Comparison of ENCODE assay signal across 25 cellular contexts in genomic region chr9:82546131-82546530, GRCh38.
A peak's percentile ranks its signal among the peaks of the same experiment; 100 is the strongest.
DNase-seq lines count a peak whose midpoint lies in the region; ATAC-seq and TF ChIP-seq lines count a peak whose summit lies in the region.
"Had no signal": no experiment of that assay in that cellular context is flagged by ENCODE, and none has a peak within 500 bp of the region (broad histone marks: within the 10 kb centered on the region; RNA-seq: fewer than 3 reads in every experiment).

No MANE protein-coding gene starts in this region.

- intact Hi-C loops in left colon (cut with DNase I, micrococcal nuclease): no loop called here

- POLR2A ChIA-PET in WTC11 (lab: Charles Lee): interaction anchor here (0.7 kb wide), 1 partner anchor 1527 kb away, joined by 3 read pairs; no protein-coding TSS in a partner anchor

- H3K27ac ChIP-seq in iPS DF 6.9 (ENCODE audit: low read length): no peak overlapping the region
- H3K27ac ChIP-seq: 22Rv1; BLaER1 treated with 17β-estradiol and CSF1 and Interleukin-3, amounts not matched to agents 10 nM and 100 nM; GM23248; KMS-11; SJSA1 had no signal

- H3K9me3 Mint-ChIP-seq in WTC11: peaks cover 14% of the 10 kb centered on the region

- no peaks in the 10 kb centered on the region for H3K27me3 Mint-ChIP-seq in WTC11 (ENCODE audit: low read depth)
- H3K27me3 Mint-ChIP-seq: CD4-positive, alpha-beta memory T cell had no signal

- no peak overlapping the region for H3K4me3 ChIP-seq in iPS DF 6.9 (ENCODE audit: low read length)
- H3K4me3 ChIP-seq: BLaER1 treated with 17β-estradiol and CSF1 and Interleukin-3, amounts not matched to agents 10 nM and 100 nM; GM12878; GM23248; SJSA1 had no signal

- CTCF ChIA-PET in WTC11 (lab: Charles Lee): interaction anchor here (1.3 kb wide), 1 partner anchor 61 kb away, joined by 4 read pairs; no protein-coding TSS in a partner anchor

- 0 out of 2 replicates have a peak, but pooled peaks cover 3% of the 10 kb centered on the region for H3K4me1 ChIP-seq in iPS DF 6.9 (ENCODE audit: control insufficient read depth, insufficient read depth, low read length)
- H3K4me1 ChIP-seq: BLaER1 treated with 17β-estradiol and CSF1 and Interleukin-3, amounts not matched to agents 10 nM and 100 nM; Caco-2; SJSA1 had no signal

- peak; percentile 90 for ATAC-seq in WTC11
- no peak for ATAC-seq in left colon
- ATAC-seq: GM12878, Right ventricle myocardium inferior had no signal

- no peaks in the 10 kb centered on the region for H3K36me3 ChIP-seq in iPS DF 6.9 (ENCODE audit: control insufficient read depth, insufficient read depth, low read length)
- H3K36me3 ChIP-seq: BLaER1 treated with 17β-estradiol and CSF1 and Interleukin-3, amounts not matched to agents 10 nM and 100 nM; SJSA1 had no signal

- no peak for TF ChIP-seq CTCF in WTC11 (IDR thresholded peaks at IDR 0.05)

- 0 out of 2 replicates have a peak, but pooled peaks cover 5% of the 10 kb centered on the region for H3K36me3 Mint-ChIP-seq in WTC11
- H3K36me3 Mint-ChIP-seq: CD4-positive, alpha-beta memory T cell had no signal

- peak; percentile 53 for DNase-seq in NCI-H2171 treated with DMSO at 0.1 percent for 48 hours (lab: John Stamatoyannopoulos, UW)
- no peak for DNase-seq in NCI-H2171 (lab: John Stamatoyannopoulos, UW)
- no peak for DNase-seq in WTC11 (ENCODE audit: low spot score)
- peak; percentile 13 for DNase-seq in iPS DF 6.9 (ENCODE audit: low read depth, low spot score)
- DNase-seq in left colon: no peak
- no peak for DNase-seq in middle frontal gyrus (ENCODE audit: extremely low spot score, low spot score)
- DNase-seq in kidney tubule cell (ENCODE audit: low spot score): no peak
- no peak for DNase-seq in NCI-H1694 treated with DMSO at 0.1 percent for 48 hours (lab: John Stamatoyannopoulos, UW)
- DNase-seq: ACHN; Caco-2; CD4-positive, alpha-beta memory T cell; DND-41; GM23248; IMR-90; NCI-H1092 treated with DMSO at 0.1 percent for 48 hours; NCI-H146; NCI-H2081; NCI-H748 treated with DMSO at 0.1 percent for 48 hours; SW 1271 had no signal

- peaks cover 20% of the 10 kb centered on the region for H3K4me1 Mint-ChIP-seq in WTC11
- H3K4me1 Mint-ChIP-seq: CD4-positive, alpha-beta memory T cell had no signal

- no peaks in the 10 kb centered on the region for H3K9me3 ChIP-seq in iPS DF 6.9 (ENCODE audit: control insufficient read depth, insufficient read depth, low read length)
- H3K9me3 ChIP-seq: BLaER1 treated with 17β-estradiol and CSF1 and Interleukin-3, amounts not matched to agents 10 nM and 100 nM; Caco-2; SJSA1 had no signal

- no peaks in the 10 kb centered on the region for H3K27me3 ChIP-seq in iPS DF 6.9 (ENCODE audit: control insufficient read depth, insufficient read depth, low read length)
- H3K27me3 ChIP-seq: BLaER1 treated with 17β-estradiol and CSF1 and Interleukin-3, amounts not matched to agents 10 nM and 100 nM; SJSA1 had no signal

- no peak overlapping the region for H3K4me3 Mint-ChIP-seq in WTC11
- H3K4me3 Mint-ChIP-seq: CD4-positive, alpha-beta memory T cell had no signal

- H3K27ac Mint-ChIP-seq in WTC11: peak overlapping the region; percentile 63; the same call in 1 of the 2 replicates
- H3K27ac Mint-ChIP-seq: CD4-positive, alpha-beta memory T cell had no signal

TF ChIP-seq in WTC11, 78 proteins besides CTCF, POLR2A, EP300 and RAD21:
- no peak for TF ChIP-seq USF2 (CRISPR knock-in tag; IDR thresholded peaks at IDR 0.05)
- peak; percentile 26; the same call in 1 of the 2 replicates for TF ChIP-seq TEAD1 (CRISPR knock-in tag; IDR thresholded peaks at IDR 0.05)

Comparison
In these comparisons a context has a peak if more than half of its experiments do, and no peak if none do; other contexts are left out.
1. DNase-seq: peak in NCI-H2171 treated with DMSO at 0.1 percent for 48 hours (single experiment) and iPS DF 6.9 (single experiment); none in NCI-H2171 (single experiment), WTC11 (single experiment), left colon (0 of 2), middle frontal gyrus (single experiment), kidney tubule cell (single experiment) and NCI-H1694 treated with DMSO at 0.1 percent for 48 hours (single experiment).